Comparison of ENCODE assay signal across 24 cellular contexts in the genomic region with DNA sequence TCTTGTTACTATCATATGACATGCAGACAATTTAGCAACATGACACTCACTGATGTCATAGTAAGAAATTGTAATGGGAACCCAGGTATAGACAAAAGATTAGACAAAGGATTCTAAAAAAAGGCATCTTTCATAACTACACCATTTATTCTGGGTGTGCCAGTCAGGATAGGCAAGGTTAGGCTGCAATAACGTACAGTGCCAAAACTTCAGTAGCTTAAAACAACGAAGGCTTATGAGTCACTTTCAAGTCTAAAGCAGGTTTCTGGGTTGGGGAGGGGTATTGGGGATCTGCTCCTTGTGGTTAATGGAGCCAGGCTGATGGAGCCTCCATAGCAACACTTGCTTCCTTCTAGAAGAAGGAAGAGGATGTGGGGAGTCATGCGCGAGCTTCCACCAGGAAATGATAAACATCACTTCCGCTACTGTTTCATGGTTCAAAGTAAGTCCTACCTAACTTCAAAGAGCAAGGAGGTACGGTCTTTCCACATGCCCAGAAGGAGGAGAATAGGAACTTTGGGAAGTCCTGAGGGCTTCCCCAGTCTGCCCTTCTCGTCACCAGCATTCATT. TPM values are rescaled to one million over a fixed set of nuclear protein-coding genes. Genes with fewer than 3 reads are reported as not detected.
DNase-seq lines count a peak whose midpoint lies in the region; ATAC-seq lines count a peak whose summit lies in the region.
"Had no signal": no experiment of that assay in that cellular context is flagged by ENCODE, and none has a peak within 500 bp of the region (broad histone marks: within the 10 kb centered on the region; RNA-seq: fewer than 3 reads in every experiment).

No MANE protein-coding gene starts in this region.

- H3K4me3 Mint-ChIP-seq in activated naive CD4-positive, alpha-beta T cell treated with anti-CD3 and anti-CD28 coated beads, Interleukin-2, amount 10 ng/mL, durations not matched to agents 7 days and 5 days = no peak overlapping the region
- H3K4me3 Mint-ChIP-seq in activated T-helper 1 cell treated with anti-CD3 and anti-CD28 coated beads, Interleukin-12 subunit alpha, Interleukin-12 subunit beta, Interleukin-2, Interleukin-4 antibody, amounts not matched to agents 30 ng/mL and 10 ng/mL and 1 ng/mL, durations not matched to agents 14 hours and 24 hours and 36 hours = no peak overlapping the region
- H3K4me3 Mint-ChIP-seq: activated CD4-positive, alpha-beta memory T cell treated with anti-CD3 and anti-CD28 coated beads, Interleukin-2, amount 10 ng/mL, durations not matched to agents 7 days and 5 days; central memory CD8-positive, alpha-beta T cell; HFFc6; nephron had no signal

- CTCF ChIA-PET in activated naive CD4-positive, alpha-beta T cell treated with anti-CD3 and anti-CD28 coated beads, Interleukin-2, amount 10 ng/mL, durations not matched to agents 7 days and 5 days (lab: Charles Lee) = no interaction called here

- ATAC-seq in HG03135 (IDR thresholded peaks at IDR 0.05; ENCODE audit: unreplicated experiment) = no peak
- ATAC-seq: Right ventricle myocardium inferior had no signal

- peaks cover 30% of the 10 kb centered on the region for H3K4me1 Mint-ChIP-seq in activated naive CD4-positive, alpha-beta T cell treated with anti-CD3 and anti-CD28 coated beads, Interleukin-2, amount 10 ng/mL, durations not matched to agents 7 days and 5 days
- H3K4me1 Mint-ChIP-seq in activated T-helper 1 cell treated with anti-CD3 and anti-CD28 coated beads, Interleukin-12 subunit alpha, Interleukin-12 subunit beta, Interleukin-2, Interleukin-4 antibody, amounts not matched to agents 30 ng/mL and 10 ng/mL and 1 ng/mL, durations not matched to agents 14 hours and 24 hours and 36 hours (ENCODE audit: low read depth) = peaks cover 28% of the 10 kb centered on the region
- H3K4me1 Mint-ChIP-seq: nephron had no signal

- peaks cover 7% of the 10 kb centered on the region for H3K9me3 Mint-ChIP-seq in activated naive CD4-positive, alpha-beta T cell treated with anti-CD3 and anti-CD28 coated beads, Interleukin-2, amount 10 ng/mL, durations not matched to agents 7 days and 5 days
- H3K9me3 Mint-ChIP-seq in activated T-helper 1 cell treated with anti-CD3 and anti-CD28 coated beads, Interleukin-12 subunit alpha, Interleukin-12 subunit beta, Interleukin-2, Interleukin-4 antibody, amounts not matched to agents 30 ng/mL and 10 ng/mL and 1 ng/mL, durations not matched to agents 14 hours and 24 hours and 36 hours = peaks cover 12% of the 10 kb centered on the region
- H3K9me3 Mint-ChIP-seq: central memory CD8-positive, alpha-beta T cell; HFFc6; nephron had no signal

- intact Hi-C loops in activated T-helper 1 cell treated with anti-CD3 and anti-CD28 coated beads, Interleukin-12 subunit alpha, Interleukin-12 subunit beta, Interleukin-2, Interleukin-4 antibody, amounts not matched to agents 30 ng/mL and 10 ng/mL and 1 ng/mL, durations not matched to agents 14 hours and 24 hours and 36 hours (cut with micrococcal nuclease) = no loop called here
- intact Hi-C loops in posterior vena cava (cut with DNase I) = no loop called here

- H3K27ac Mint-ChIP-seq in activated naive CD4-positive, alpha-beta T cell treated with anti-CD3 and anti-CD28 coated beads, Interleukin-2, amount 10 ng/mL, durations not matched to agents 7 days and 5 days = no peak overlapping the region
- H3K27ac Mint-ChIP-seq in activated T-helper 1 cell treated with anti-CD3 and anti-CD28 coated beads, Interleukin-12 subunit alpha, Interleukin-12 subunit beta, Interleukin-2, Interleukin-4 antibody, amounts not matched to agents 30 ng/mL and 10 ng/mL and 1 ng/mL, durations not matched to agents 14 hours and 24 hours and 36 hours = peak overlapping the region; percentile 24
- H3K27ac Mint-ChIP-seq: activated CD4-positive, alpha-beta memory T cell treated with anti-CD3 and anti-CD28 coated beads, Interleukin-2, amount 10 ng/mL, durations not matched to agents 7 days and 5 days; HFFc6; nephron had no signal

- DNase-seq in activated naive CD4-positive, alpha-beta T cell treated with anti-CD3 and anti-CD28 coated beads, Interleukin-2, amount 10 ng/mL, durations not matched to agents 7 days and 5 days = peak; percentile 29
- no peak for DNase-seq in activated naive CD4-positive, alpha-beta T cell treated with anti-CD3 and anti-CD28 coated beads, Interleukin-2, amount 50 U/mL, for 16 hours
- DNase-seq in MV-4-11 (lab: John Stamatoyannopoulos, UW) (peak; percentile 55), posterior vena cava (ENCODE audit: low spot score) (peak; percentile 4), cerebellum (ENCODE audit: low spot score) (no peak), HCEC 1CT (no peak)
- DNase-seq in activated T-helper 1 cell treated with anti-CD3 and anti-CD28 coated beads, Interleukin-12 subunit alpha, Interleukin-12 subunit beta, Interleukin-2, Interleukin-4 antibody, amounts not matched to agents 30 ng/mL and 10 ng/mL and 1 ng/mL, durations not matched to agents 14 hours and 24 hours and 36 hours (ENCODE audit: low spot score) = no peak
- DNase-seq: activated CD4-positive, alpha-beta memory T cell treated with anti-CD3 and anti-CD28 coated beads, Interleukin-2, amount 10 ng/mL, durations not matched to agents 7 days and 5 days; activated T-cell treated with anti-CD3 and anti-CD28 coated beads for 4 hours; HFFc6; left ventricle myocardium inferior; NCI-H1092; NCI-H1930; NCI-H774; ovary; stimulated activated CD4-positive, alpha-beta T cell treated with anti-CD3 and anti-CD28 coated beads, Interleukin-4, amount 100 ng/mL, for 1 hour; T-helper 9 cell; testis had no signal

- no peaks in the 10 kb centered on the region for H3K27me3 Mint-ChIP-seq in activated naive CD4-positive, alpha-beta T cell treated with anti-CD3 and anti-CD28 coated beads, Interleukin-2, amount 10 ng/mL, durations not matched to agents 7 days and 5 days
- H3K27me3 Mint-ChIP-seq in activated T-helper 1 cell treated with anti-CD3 and anti-CD28 coated beads, Interleukin-12 subunit alpha, Interleukin-12 subunit beta, Interleukin-2, Interleukin-4 antibody, amounts not matched to agents 30 ng/mL and 10 ng/mL and 1 ng/mL, durations not matched to agents 14 hours and 24 hours and 36 hours (ENCODE audit: insufficient read depth) = no peaks in the 10 kb centered on the region
- H3K27me3 Mint-ChIP-seq: activated CD4-positive, alpha-beta memory T cell treated with anti-CD3 and anti-CD28 coated beads, Interleukin-2, amount 10 ng/mL, durations not matched to agents 7 days and 5 days; central memory CD8-positive, alpha-beta T cell had no signal

- peaks cover 3% of the 10 kb centered on the region for H3K36me3 Mint-ChIP-seq in activated naive CD4-positive, alpha-beta T cell treated with anti-CD3 and anti-CD28 coated beads, Interleukin-2, amount 10 ng/mL, durations not matched to agents 7 days and 5 days
- H3K36me3 Mint-ChIP-seq in activated T-helper 1 cell treated with anti-CD3 and anti-CD28 coated beads, Interleukin-12 subunit alpha, Interleukin-12 subunit beta, Interleukin-2, Interleukin-4 antibody, amounts not matched to agents 30 ng/mL and 10 ng/mL and 1 ng/mL, durations not matched to agents 14 hours and 24 hours and 36 hours (ENCODE audit: low read depth) = peaks cover 1% of the 10 kb centered on the region

RNA-seq across cellular contexts. Expression of a gene that starts 2.0 kb away (rescaled TPM):
- 0.39 TPM in 1 of 2 replicates, not detected in the other for total RNA-seq in activated T-helper 1 cell treated with anti-CD3 and anti-CD28 coated beads, Interleukin-12 subunit alpha, Interleukin-12 subunit beta, Interleukin-2, Interleukin-4 antibody, amounts not matched to agents 30 ng/mL and 10 ng/mL and 1 ng/mL, durations not matched to agents 14 hours and 24 hours and 36 hours
- total RNA-seq in posterior vena cava = not detected
- not detected for total RNA-seq in cerebellum
- total RNA-seq: activated CD4-positive, alpha-beta memory T cell treated with anti-CD3 and anti-CD28 coated beads, Interleukin-2, amount 10 ng/mL, durations not matched to agents 7 days and 5 days; glomerular endothelial cell; HFFc6; left ventricle myocardium inferior; ovary; PC-3; Right ventricle myocardium inferior had no signal

Comparison
In these comparisons a context has a peak if more than half of its experiments do, and no peak if none do; other contexts are left out.
1. DNase-seq: peak in activated naive CD4-positive, alpha-beta T cell treated with anti-CD3 and anti-CD28 coated beads, Interleukin-2, amount 10 ng/mL, durations not matched to agents 7 days and 5 days (single experiment), MV-4-11 (single experiment) and posterior vena cava (single experiment); none in activated naive CD4-positive, alpha-beta T cell treated with anti-CD3 and anti-CD28 coated beads, Interleukin-2, amount 50 U/mL, for 16 hours (single experiment), activated T-helper 1 cell treated with anti-CD3 and anti-CD28 coated beads, Interleukin-12 subunit alpha, Interleukin-12 subunit beta, Interleukin-2, Interleukin-4 antibody, amounts not matched to agents 30 ng/mL and 10 ng/mL and 1 ng/mL, durations not matched to agents 14 hours and 24 hours and 36 hours (single experiment), cerebellum (single experiment) and HCEC 1CT (single experiment).